16 cellular contexts compared by ENCODE assay signal in the genomic region with DNA sequence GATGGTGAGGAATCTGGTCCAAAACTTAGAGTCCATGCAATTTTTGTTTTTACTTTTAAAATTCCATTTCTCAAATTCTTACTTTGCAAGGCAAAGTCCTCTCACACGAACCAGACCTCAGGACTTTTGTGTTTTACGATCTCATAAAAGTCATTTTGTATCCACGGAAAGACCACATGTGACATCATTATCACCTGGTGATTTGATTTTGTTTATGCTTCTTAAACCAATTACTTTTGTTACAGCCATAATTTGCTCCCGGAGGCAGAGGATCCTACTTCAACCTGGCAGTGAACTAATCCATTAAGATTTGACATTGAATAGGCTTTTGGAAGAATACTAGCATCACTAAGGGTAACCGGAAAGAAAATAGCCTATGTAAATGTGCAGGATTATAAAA.
DNase-seq lines count a peak whose midpoint lies in the region; ATAC-seq and TF ChIP-seq lines count a peak whose summit lies in the region.
"Had no signal": no experiment of that assay in that cellular context is flagged by ENCODE, and none has a peak within 500 bp of the region (broad histone marks: within the 10 kb centered on the region; RNA-seq: fewer than 3 reads in every experiment).

No MANE protein-coding gene starts in this region.

- H3K36me3 ChIP-seq in HEK293 (ENCODE audit: control insufficient read depth in 2 of 2, insufficient read depth in 1 of 2, low read length in 2 of 2), result no peaks in the 10 kb centered on the region

- CTCF ChIA-PET in HEK293 (lab: Yijun Ruan, JAX), result no interaction called here
- CTCF ChIA-PET in RWPE1 (lab: Yijun Ruan, JAX), result no interaction called here

- peak; percentile 17 for DNase-seq in NCI-H1105 treated with DMSO at 0.1 percent for 48 hours (lab: John Stamatoyannopoulos, UW)
- DNase-seq in NCI-H1105 (lab: John Stamatoyannopoulos, UW), result no peak
- peak; percentile 74 for DNase-seq in NCI-H748 (lab: John Stamatoyannopoulos, UW; ENCODE audit: unreplicated experiment)
- DNase-seq in fibroblast of villous mesenchyme (ENCODE audit: low read depth), result peak; percentile 17
- DNase-seq in posterior cingulate gyrus, result no peak
- no peak for DNase-seq in RWPE1 (ENCODE audit: low spot score)
- DNase-seq: 8988T; C1 segment of cervical spinal cord; CD8-positive, alpha-beta T cell; DMS79; NCI-H1436; NCI-H187 treated with DMSO at 0.1 percent for 48 hours; NCI-H226; Right ventricle myocardium superior had no signal

- H3K4me3 ChIP-seq in HEK293 (ENCODE audit: low read depth, low read length), result no peak overlapping the region
- H3K4me3 ChIP-seq in fibroblast of villous mesenchyme (ENCODE audit: low read depth, low read length), result no peak overlapping the region

- intact Hi-C loops in posterior cingulate gyrus (cut with DNase I), result no loop called here

- H3K27ac ChIP-seq in HEK293 (ENCODE audit: extremely low read depth, low read depth, low read length), result no peak overlapping the region
- H3K27ac ChIP-seq in RWPE1, result no peak overlapping the region

- H3K9me3 ChIP-seq in HEK293 (ENCODE audit: control insufficient read depth, insufficient read depth, low read depth, low read length), result no peaks in the 10 kb centered on the region

- H3K4me1 ChIP-seq in HEK293 (ENCODE audit: control insufficient read depth, insufficient read depth, low read length), result no peaks in the 10 kb centered on the region

- no peak for TF ChIP-seq CTCF in HEK293 (tag by site-specific recombination; IDR thresholded peaks at IDR 0.05)
- TF ChIP-seq CTCF in fibroblast of villous mesenchyme (IDR thresholded peaks at IDR 0.05; ENCODE audit: insufficient read depth, low read depth, low read length), result no peak
- no peak for TF ChIP-seq CTCF in RWPE1 (conservative IDR thresholded peaks at IDR 0.05; ENCODE audit: low read depth)

- POLR2A ChIA-PET in HEK293 (lab: Yijun Ruan, JAX) (no interaction called here), RWPE1 (lab: Yijun Ruan, JAX; ENCODE audit: low non-redundant PET) (no interaction called here)

- no peak for ATAC-seq in GM19395 (IDR thresholded peaks at IDR 0.05; ENCODE audit: unreplicated experiment)
- ATAC-seq: CD8-positive, alpha-beta T cell had no signal

TF ChIP-seq in HEK293, 187 proteins besides CTCF, POLR2A, EP300 and RAD21:
- TF ChIP-seq ZNF544 (tag by site-specific recombination; IDR thresholded peaks at IDR 0.05), result no peak
- no peak for TF ChIP-seq ZNF112 (tag by site-specific recombination; IDR thresholded peaks at IDR 0.05)
- no peak for TF ChIP-seq ZNF16 (tag by site-specific recombination; IDR thresholded peaks at IDR 0.05; ENCODE audit: low read depth)
- peak; percentile 77; the same call in 1 of the 2 replicates for TF ChIP-seq HOXD13 (CRISPR knock-in tag; IDR thresholded peaks at IDR 0.05; ENCODE audit: borderline replicate concordance)
- TF ChIP-seq, protein P1, sequence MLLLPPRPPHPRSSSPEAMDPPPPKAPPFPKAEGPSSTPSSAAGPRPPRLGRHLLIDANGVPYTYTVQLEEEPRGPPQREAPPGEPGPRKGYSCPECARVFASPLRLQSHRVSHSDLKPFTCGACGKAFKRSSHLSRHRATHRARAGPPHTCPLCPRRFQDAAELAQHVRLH (tag by site-specific recombination; IDR thresholded peaks at IDR 0.05), result no peak

Comparison
In these comparisons a context has a peak if more than half of its experiments do, and no peak if none do; other contexts are left out.
1. DNase-seq: peak in NCI-H1105 treated with DMSO at 0.1 percent for 48 hours (single experiment), NCI-H748 (single experiment) and fibroblast of villous mesenchyme (single experiment); none in NCI-H1105 (single experiment), posterior cingulate gyrus (0 of 10) and RWPE1 (single experiment).